In the genomic region with DNA sequence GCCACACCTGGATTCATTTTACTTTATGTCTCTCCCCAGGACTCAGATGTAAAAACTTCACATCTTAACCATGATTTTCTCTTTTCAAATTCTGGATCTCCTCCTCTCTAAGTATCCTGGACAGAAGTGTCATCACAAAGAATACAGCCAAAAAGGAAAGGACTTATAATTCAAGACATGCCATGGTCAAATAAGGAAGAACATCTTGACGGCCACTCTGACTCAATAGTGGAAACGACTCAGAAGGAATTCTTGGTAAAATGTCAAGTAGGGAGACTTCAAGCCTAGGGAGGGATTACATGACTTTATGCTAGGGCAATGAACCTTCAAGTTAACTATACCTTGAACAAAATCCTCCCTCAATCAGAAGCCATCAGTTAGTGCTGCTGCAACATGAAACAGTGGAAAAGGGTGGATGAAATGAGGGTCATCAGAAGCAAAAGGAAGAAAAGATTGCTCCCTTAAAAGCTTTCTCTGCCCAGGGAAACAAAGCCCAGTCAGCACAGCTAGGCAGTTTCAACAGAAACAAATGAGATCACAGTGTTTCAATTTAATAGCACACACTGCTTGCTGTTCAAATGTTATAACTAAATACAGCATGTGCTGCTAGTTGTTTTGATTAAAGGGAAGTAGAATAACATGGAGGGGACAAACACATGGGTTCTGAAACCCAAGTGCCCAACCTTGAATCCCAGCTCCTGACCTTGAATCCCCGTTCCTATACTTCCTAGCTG, we compare ENCODE assay signal across 15 cellular contexts.
DNase-seq lines count a peak whose midpoint lies in the region; ATAC-seq and TF ChIP-seq lines count a peak whose summit lies in the region.
"Had no signal": no experiment of that assay in that cellular context is flagged by ENCODE, and none has a peak within 500 bp of the region (broad histone marks: within the 10 kb centered on the region; RNA-seq: fewer than 3 reads in every experiment).

No MANE protein-coding gene starts in this region.

- no peak for TF ChIP-seq CTCF in RWPE2 (IDR thresholded peaks at IDR 0.05; ENCODE audit: poor library complexity, severe bottlenecking)
- TF ChIP-seq CTCF in fibroblast of mammary gland (conservative IDR thresholded peaks at IDR 0.05; ENCODE audit: control insufficient read depth, insufficient read depth, low read depth, low read length): no peak

- no peaks in the 10 kb centered on the region for H3K4me1 ChIP-seq in RWPE2 (ENCODE audit: insufficient read depth, poor library complexity, severe bottlenecking)

- intact Hi-C loops in sciatic nerve (cut with DNase I): no loop called here

- no peaks in the 10 kb centered on the region for H3K27me3 ChIP-seq in RWPE2 (ENCODE audit: insufficient read depth, poor library complexity, severe bottlenecking)
- H3K27me3 ChIP-seq: BLaER1, SJCRH30 had no signal

- H3K4me3 ChIP-seq in RWPE2 (ENCODE audit: severe bottlenecking) (no peak overlapping the region), fibroblast of mammary gland (ENCODE audit: control insufficient read depth, low read depth, low read length) (no peak overlapping the region)
- H3K4me3 ChIP-seq: BLaER1, SJCRH30 had no signal

- no peaks in the 10 kb centered on the region for H3K9me3 ChIP-seq in RWPE2 (ENCODE audit: severe bottlenecking)
- H3K9me3 ChIP-seq: SJCRH30 had no signal

- H3K27ac ChIP-seq in RWPE2 (ENCODE audit: poor library complexity, severe bottlenecking): no peak overlapping the region
- H3K27ac ChIP-seq: BLaER1, SJCRH30 had no signal

- DNase-seq in AG20443 (ENCODE audit: low spot score) (peak; percentile 72), RWPE2 (ENCODE audit: low spot score) (no peak), fibroblast of mammary gland (ENCODE audit: low read depth) (peak; percentile 94), sciatic nerve (ENCODE audit: low spot score) (no peak), UCSD-AML1 (lab: John Stamatoyannopoulos, UW; ENCODE audit: unreplicated experiment) (no peak), epidermal melanocyte (ENCODE audit: insufficient read length, low spot score) (no peak), DMS 273 (lab: John Stamatoyannopoulos, UW; ENCODE audit: unreplicated experiment) (no peak), midbrain (lab: John Stamatoyannopoulos, UW) (no peak)
- DNase-seq: GOT3, left cardiac atrium, NCI-H446, posterior cingulate gyrus, SJCRH30 had no signal

- H3K36me3 ChIP-seq in RWPE2 (ENCODE audit: low read depth): peaks cover 33% of the 10 kb centered on the region
- H3K36me3 ChIP-seq: BLaER1 had no signal

- peak; percentile 23; the same call in 1 of the 3 replicates for ATAC-seq in RWPE2 (ENCODE audit: low read depth)
- peak; percentile 67 for ATAC-seq in sciatic nerve
- ATAC-seq: activated CD4-positive, CD25-positive, alpha-beta regulatory T cell treated with anti-CD3 and anti-CD28 coated beads, Interleukin-2, amount 50 U/mL, for 24 hours had no signal

Comparison
In these comparisons a context has a peak if more than half of its experiments do, and no peak if none do; other contexts are left out.
1. DNase-seq: peak in AG20443 (single experiment) and fibroblast of mammary gland (single experiment); none in RWPE2 (single experiment), sciatic nerve (single experiment), UCSD-AML1 (single experiment), epidermal melanocyte (single experiment), DMS 273 (single experiment) and midbrain (single experiment).